1 cellular context compared by ENCODE assay signal in the genomic region with DNA sequence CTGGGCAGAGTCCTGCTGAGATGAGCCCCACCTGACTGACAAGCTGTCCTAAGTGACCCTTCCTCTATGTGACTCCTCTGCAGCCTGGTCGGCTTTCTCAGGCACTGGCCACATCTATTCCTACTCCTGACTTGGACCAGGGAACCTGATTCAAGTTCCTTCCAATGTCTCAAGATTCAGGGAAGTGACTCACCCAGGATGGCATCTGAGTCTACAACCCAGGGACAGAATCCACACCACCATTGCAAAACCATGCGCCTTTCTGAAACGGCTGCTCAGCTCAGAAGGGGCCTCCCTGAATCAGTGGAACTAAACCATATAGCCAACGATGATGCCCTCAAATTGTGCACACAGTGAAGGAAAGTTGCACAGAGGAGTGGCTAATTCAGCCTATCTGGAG.
TF ChIP-seq lines count a peak whose summit lies in the region.

No MANE protein-coding gene starts in this region.

TF ChIP-seq in SK-N-SH treated with all-trans-retinoic acid at 6 μM for 48 hours, 23 proteins besides CTCF, POLR2A, EP300 and RAD21 (continued from another document):
- TF ChIP-seq, protein P1, sequence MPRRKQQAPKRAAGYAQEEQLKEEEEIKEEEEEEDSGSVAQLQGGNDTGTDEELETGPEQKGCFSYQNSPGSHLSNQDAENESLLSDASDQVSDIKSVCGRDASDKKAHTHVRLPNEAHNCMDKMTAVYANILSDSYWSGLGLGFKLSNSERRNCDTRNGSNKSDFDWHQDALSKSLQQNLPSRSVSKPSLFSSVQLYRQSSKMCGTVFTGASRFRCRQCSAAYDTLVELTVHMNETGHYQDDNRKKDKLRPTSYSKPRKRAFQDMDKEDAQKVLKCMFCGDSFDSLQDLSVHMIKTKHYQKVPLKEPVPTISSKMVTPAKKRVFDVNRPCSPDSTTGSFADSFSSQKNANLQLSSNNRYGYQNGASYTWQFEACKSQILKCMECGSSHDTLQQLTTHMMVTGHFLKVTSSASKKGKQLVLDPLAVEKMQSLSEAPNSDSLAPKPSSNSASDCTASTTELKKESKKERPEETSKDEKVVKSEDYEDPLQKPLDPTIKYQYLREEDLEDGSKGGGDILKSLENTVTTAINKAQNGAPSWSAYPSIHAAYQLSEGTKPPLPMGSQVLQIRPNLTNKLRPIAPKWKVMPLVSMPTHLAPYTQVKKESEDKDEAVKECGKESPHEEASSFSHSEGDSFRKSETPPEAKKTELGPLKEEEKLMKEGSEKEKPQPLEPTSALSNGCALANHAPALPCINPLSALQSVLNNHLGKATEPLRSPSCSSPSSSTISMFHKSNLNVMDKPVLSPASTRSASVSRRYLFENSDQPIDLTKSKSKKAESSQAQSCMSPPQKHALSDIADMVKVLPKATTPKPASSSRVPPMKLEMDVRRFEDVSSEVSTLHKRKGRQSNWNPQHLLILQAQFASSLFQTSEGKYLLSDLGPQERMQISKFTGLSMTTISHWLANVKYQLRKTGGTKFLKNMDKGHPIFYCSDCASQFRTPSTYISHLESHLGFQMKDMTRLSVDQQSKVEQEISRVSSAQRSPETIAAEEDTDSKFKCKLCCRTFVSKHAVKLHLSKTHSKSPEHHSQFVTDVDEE (CRISPR knock-in tag; IDR thresholded peaks at IDR 0.05), result no peak
